In the genomic region with DNA sequence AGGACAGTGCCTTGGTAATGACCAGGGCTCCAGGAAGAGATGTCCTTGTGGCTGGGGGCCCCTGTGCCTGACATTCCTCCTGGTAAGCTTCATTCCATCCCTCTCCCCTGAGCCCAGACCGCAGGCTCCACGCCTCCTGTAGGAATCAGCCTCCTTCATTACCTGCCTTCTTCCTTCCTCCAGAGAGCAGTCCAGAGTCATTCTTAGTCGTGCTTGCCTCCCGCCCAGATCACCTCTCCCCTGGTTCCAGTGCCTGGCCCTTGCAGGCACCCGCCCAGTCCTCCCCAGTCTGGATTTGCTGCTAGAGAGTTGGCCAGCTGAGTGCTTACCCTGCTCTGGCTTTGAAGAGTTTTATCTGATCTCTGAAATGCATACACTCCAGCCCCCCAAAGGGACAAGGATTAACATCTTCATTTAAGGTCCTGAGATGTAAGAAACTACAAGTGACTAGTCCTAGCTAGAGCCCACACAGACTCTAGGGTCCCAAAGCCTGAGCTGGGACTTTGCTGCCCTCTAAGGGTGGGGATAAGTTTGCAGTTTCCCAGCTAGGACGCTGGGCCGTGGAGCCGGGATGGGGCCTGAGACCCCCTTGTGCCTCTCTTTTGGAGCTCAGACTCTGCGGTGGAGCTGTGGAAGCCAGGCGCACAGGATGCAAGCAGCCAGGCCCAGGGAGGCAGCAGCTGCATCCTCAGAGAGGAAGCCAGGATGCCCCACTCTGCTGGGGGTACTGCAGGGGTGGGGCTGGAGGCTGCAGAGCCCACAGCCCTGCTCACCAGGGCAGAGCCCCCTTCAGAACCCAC, we compare ENCODE assay signal across 6 cellular contexts. TPM values are rescaled to one million over a fixed set of nuclear protein-coding genes. Genes with fewer than 3 reads are reported as not detected.
A peak's percentile ranks its signal among the peaks of the same experiment; 100 is the strongest.
DNase-seq lines count a peak whose midpoint lies in the region; TF ChIP-seq lines count a peak whose summit lies in the region.

No MANE protein-coding gene starts in this region.

- no peak overlapping the region for H3K4me3 ChIP-seq in adrenal gland
- peak overlapping the region in 1 of 2 donors; percentile 3 for H3K4me3 ChIP-seq in muscle layer of colon (ENCODE audit: low read depth in 1 of 2, low read length in 2 of 2)

- no peaks in the 10 kb centered on the region for H3K27me3 ChIP-seq in adrenal gland
- no peaks in the 10 kb centered on the region for H3K27me3 ChIP-seq in muscle layer of colon (ENCODE audit: control insufficient read depth in 1 of 2, insufficient read depth in 2 of 2, low read length in 2 of 2)

- peaks cover 20% of the 10 kb centered on the region for H3K4me1 Mint-ChIP-seq in activated T-helper 1 cell treated with anti-CD3 and anti-CD28 coated beads, Interleukin-12 subunit alpha, Interleukin-12 subunit beta, Interleukin-2, Interleukin-4 antibody, amounts not matched to agents 30 ng/mL and 10 ng/mL and 1 ng/mL, durations not matched to agents 14 hours and 24 hours and 36 hours (ENCODE audit: low read depth)

- H3K36me3 Mint-ChIP-seq in activated T-helper 1 cell treated with anti-CD3 and anti-CD28 coated beads, Interleukin-12 subunit alpha, Interleukin-12 subunit beta, Interleukin-2, Interleukin-4 antibody, amounts not matched to agents 30 ng/mL and 10 ng/mL and 1 ng/mL, durations not matched to agents 14 hours and 24 hours and 36 hours (ENCODE audit: low read depth): no peaks in the 10 kb centered on the region

- intact Hi-C loops in adrenal gland (cut with DNase I): no loop called here
- intact Hi-C loops in activated T-helper 1 cell treated with anti-CD3 and anti-CD28 coated beads, Interleukin-12 subunit alpha, Interleukin-12 subunit beta, Interleukin-2, Interleukin-4 antibody, amounts not matched to agents 30 ng/mL and 10 ng/mL and 1 ng/mL, durations not matched to agents 14 hours and 24 hours and 36 hours (cut with micrococcal nuclease): loop anchor here (1.0 to 2.0 kb wide), 3 partner anchors 73 to 371 kb away; a partner anchor contains a TSS

- TF ChIP-seq CTCF in LNCAP (IDR thresholded peaks at IDR 0.05) (peak; percentile 51), adrenal gland (IDR thresholded peaks at IDR 0.05) (peak; percentile 46 to 63 (median 56))

- WGBS in adrenal gland, 4 donors: 41 to 70% (median 44%) methylated on average over 6 to 10 of the region's 10 CpGs

- H3K27ac Mint-ChIP-seq in activated T-helper 1 cell treated with anti-CD3 and anti-CD28 coated beads, Interleukin-12 subunit alpha, Interleukin-12 subunit beta, Interleukin-2, Interleukin-4 antibody, amounts not matched to agents 30 ng/mL and 10 ng/mL and 1 ng/mL, durations not matched to agents 14 hours and 24 hours and 36 hours: no peak overlapping the region

- TF ChIP-seq POLR2A in adrenal gland (IDR thresholded peaks at IDR 0.05): no peak

- no peak overlapping the region for H3K4me3 Mint-ChIP-seq in activated T-helper 1 cell treated with anti-CD3 and anti-CD28 coated beads, Interleukin-12 subunit alpha, Interleukin-12 subunit beta, Interleukin-2, Interleukin-4 antibody, amounts not matched to agents 30 ng/mL and 10 ng/mL and 1 ng/mL, durations not matched to agents 14 hours and 24 hours and 36 hours

- peaks cover 37 to 54% of the 10 kb centered on the region in 2 donors for H3K4me1 ChIP-seq in adrenal gland (replicated peaks in 1 of 2)
- peaks cover 41% of the 10 kb centered on the region for H3K4me1 ChIP-seq in muscle layer of colon (ENCODE audit: insufficient read depth, low read length)

- H3K36me3 ChIP-seq in adrenal gland (replicated peaks in 1 of 2) (peaks cover 0 to 6% of the 10 kb centered on the region in 2 donors), muscle layer of colon (ENCODE audit: insufficient read depth, low read length) (no peaks in the 10 kb centered on the region)

- peak overlapping the region in 2 of 5 donors; percentile 3 to 64 for H3K27ac ChIP-seq in adrenal gland
- peak overlapping the region; percentile 14 for H3K27ac ChIP-seq in muscle layer of colon (ENCODE audit: low read depth, low read length)

- H3K9me3 ChIP-seq in adrenal gland (replicated peaks in 1 of 3) (no peaks in the 10 kb centered on the region), muscle layer of colon (ENCODE audit: low read length) (no peaks in the 10 kb centered on the region)

- H3K9ac ChIP-seq in muscle layer of colon (ENCODE audit: low read length): no peak overlapping the region

- no peaks in the 10 kb centered on the region for H3K27me3 Mint-ChIP-seq in activated T-helper 1 cell treated with anti-CD3 and anti-CD28 coated beads, Interleukin-12 subunit alpha, Interleukin-12 subunit beta, Interleukin-2, Interleukin-4 antibody, amounts not matched to agents 30 ng/mL and 10 ng/mL and 1 ng/mL, durations not matched to agents 14 hours and 24 hours and 36 hours (ENCODE audit: insufficient read depth)

- peak; percentile 79 for DNase-seq in D341Med (ENCODE audit: low spot score)
- peak in 4 of 7 donors; percentile 32 to 58 (median 50) for DNase-seq in adrenal gland
- no peak for DNase-seq in activated gamma-delta T cell (lab: John Stamatoyannopoulos, UW)
- no peak for DNase-seq in activated T-helper 1 cell treated with anti-CD3 and anti-CD28 coated beads, Interleukin-12 subunit alpha, Interleukin-12 subunit beta, Interleukin-2, Interleukin-4 antibody, amounts not matched to agents 30 ng/mL and 10 ng/mL and 1 ng/mL, durations not matched to agents 14 hours and 24 hours and 36 hours (ENCODE audit: low spot score)

- H3K9me3 Mint-ChIP-seq in activated T-helper 1 cell treated with anti-CD3 and anti-CD28 coated beads, Interleukin-12 subunit alpha, Interleukin-12 subunit beta, Interleukin-2, Interleukin-4 antibody, amounts not matched to agents 30 ng/mL and 10 ng/mL and 1 ng/mL, durations not matched to agents 14 hours and 24 hours and 36 hours: no peaks in the 10 kb centered on the region

RNA-seq across cellular contexts. Expression of a gene that starts 1.6 kb away (rescaled TPM):
- total RNA-seq in adrenal gland: 10 to 100 TPM; 23.7 to 76.3 (median 47.2) TPM
- polyA plus RNA-seq in adrenal gland: 100 to 1,000 TPM in 1 of 3 donors, 10 to 100 TPM in 2; 15.4 to 246 (median 75.8) TPM
- total RNA-seq in activated T-helper 1 cell treated with anti-CD3 and anti-CD28 coated beads, Interleukin-12 subunit alpha, Interleukin-12 subunit beta, Interleukin-2, Interleukin-4 antibody, amounts not matched to agents 30 ng/mL and 10 ng/mL and 1 ng/mL, durations not matched to agents 14 hours and 24 hours and 36 hours: 8.5 and 9.9 TPM in 2 replicates

RNA-seq across cellular contexts. Expression of a gene that starts 10.6 kb away (rescaled TPM):
- 10 to 100 TPM; 38.8 to 83.0 (median 55.5) TPM for total RNA-seq in adrenal gland
- polyA plus RNA-seq in adrenal gland: 10 to 100 TPM; 33.4 to 48.9 (median 45.9) TPM
- 75.9 and 85.2 TPM in 2 replicates for total RNA-seq in activated T-helper 1 cell treated with anti-CD3 and anti-CD28 coated beads, Interleukin-12 subunit alpha, Interleukin-12 subunit beta, Interleukin-2, Interleukin-4 antibody, amounts not matched to agents 30 ng/mL and 10 ng/mL and 1 ng/mL, durations not matched to agents 14 hours and 24 hours and 36 hours

RNA-seq across cellular contexts. Expression of a gene that starts 10.8 kb away (rescaled TPM):
- 100 to 1,000 TPM in 4 of 8 donors, 10 to 100 TPM in 4; 64.6 to 127 (median 92.4) TPM for total RNA-seq in adrenal gland
- 10 to 100 TPM; 39.8 to 59.7 (median 58.2) TPM for polyA plus RNA-seq in adrenal gland
- 31.8 and 33.8 TPM in 2 replicates for total RNA-seq in activated T-helper 1 cell treated with anti-CD3 and anti-CD28 coated beads, Interleukin-12 subunit alpha, Interleukin-12 subunit beta, Interleukin-2, Interleukin-4 antibody, amounts not matched to agents 30 ng/mL and 10 ng/mL and 1 ng/mL, durations not matched to agents 14 hours and 24 hours and 36 hours

RNA-seq across cellular contexts. Expression of a gene that starts 44.6 kb away (rescaled TPM):
- 100 to 1,000 TPM in 1 of 8 donors, 10 to 100 TPM in 7; 35.8 to 121 (median 58.5) TPM for total RNA-seq in adrenal gland
- 100 to 1,000 TPM in 1 of 3 donors, 10 to 100 TPM in 2; 48.3 to 128 (median 54.9) TPM for polyA plus RNA-seq in adrenal gland
- total RNA-seq in activated T-helper 1 cell treated with anti-CD3 and anti-CD28 coated beads, Interleukin-12 subunit alpha, Interleukin-12 subunit beta, Interleukin-2, Interleukin-4 antibody, amounts not matched to agents 30 ng/mL and 10 ng/mL and 1 ng/mL, durations not matched to agents 14 hours and 24 hours and 36 hours: 134 and 142 TPM in 2 replicates

Comparison
In these comparisons a context has a peak if more than half of its experiments do, and no peak if none do; other contexts are left out.
1. DNase-seq: peak in D341Med (single experiment) and adrenal gland (4 of 7); none in activated gamma-delta T cell (single experiment) and activated T-helper 1 cell treated with anti-CD3 and anti-CD28 coated beads, Interleukin-12 subunit alpha, Interleukin-12 subunit beta, Interleukin-2, Interleukin-4 antibody, amounts not matched to agents 30 ng/mL and 10 ng/mL and 1 ng/mL, durations not matched to agents 14 hours and 24 hours and 36 hours (single experiment).